Comparison of ENCODE assay signal across 21 cellular contexts in genomic region chr11:111798279-111798678, GRCh38.
"Had no signal": no experiment of that assay in that cellular context is flagged by ENCODE, and none has a peak within 500 bp of the region (broad histone marks: within the 10 kb centered on the region; RNA-seq: fewer than 3 reads in every experiment).

No MANE protein-coding gene starts in this region.

- H3K4me3 Mint-ChIP-seq: activated CD4-positive, alpha-beta memory T cell treated with anti-CD3 and anti-CD28 coated beads, Interleukin-2, amount 10 ng/mL, durations not matched to agents 7 days and 5 days; activated CD8-positive, alpha-beta memory T cell treated with anti-CD3 and anti-CD28 coated beads, Interleukin-2, amount 10 ng/mL, durations not matched to agents 7 days and 5 days; mesothelial cell of epicardium; nephron; stimulated activated naive CD8-positive, alpha-beta T cell treated with anti-CD3 and anti-CD28 coated beads, Interleukin-15, Interleukin-2, amounts not matched to agents 100 ng/mL and 50 ng/mL, for 24 hours had no signal

- H3K36me3 ChIP-seq: brain microvascular endothelial cell, prostate gland had no signal

- ATAC-seq: activated CD8-positive, alpha-beta memory T cell treated with anti-CD3 and anti-CD28 coated beads, Interleukin-2, amount 10 ng/mL, durations not matched to agents 7 days and 5 days; lower lobe of right lung had no signal

- FAIRE-seq: colon had no signal

- H3K27me3 ChIP-seq: brain microvascular endothelial cell, dorsolateral prefrontal cortex, right atrium auricular region, suprapubic skin, vagina had no signal

- H3K27me3 Mint-ChIP-seq: activated CD4-positive, alpha-beta memory T cell treated with anti-CD3 and anti-CD28 coated beads, Interleukin-2, amount 10 ng/mL, durations not matched to agents 7 days and 5 days; activated CD8-positive, alpha-beta memory T cell treated with anti-CD3 and anti-CD28 coated beads, Interleukin-2, amount 10 ng/mL, durations not matched to agents 7 days and 5 days; stimulated activated naive CD8-positive, alpha-beta T cell treated with anti-CD3 and anti-CD28 coated beads, Interleukin-15, Interleukin-2, amounts not matched to agents 100 ng/mL and 50 ng/mL, for 24 hours had no signal

- H3K27ac ChIP-seq: brain microvascular endothelial cell, lower lobe of right lung, prostate gland, suprapubic skin, vagina had no signal

- DNase-seq: activated CD4-positive, alpha-beta memory T cell treated with anti-CD3 and anti-CD28 coated beads, Interleukin-2, amount 10 ng/mL, durations not matched to agents 7 days and 5 days; activated CD4-positive, alpha-beta T cell treated with anti-CD3 and anti-CD28 coated beads for 48 hours; activated CD4-positive, CD25-positive, alpha-beta regulatory T cell; activated CD8-positive, alpha-beta memory T cell treated with anti-CD3 and anti-CD28 coated beads, Interleukin-2, amount 10 ng/mL, durations not matched to agents 7 days and 5 days; activated naive CD4-positive, alpha-beta T cell treated with Interleukin-2 at 50 U/mL for 16 hours; brain microvascular endothelial cell; central memory CD4-positive, alpha-beta T cell; dorsolateral prefrontal cortex; lower lobe of right lung; nucleus accumbens; T1000 had no signal

- H3K4me3 ChIP-seq: dorsolateral prefrontal cortex, lower lobe of right lung, prostate gland, right atrium auricular region, skin epidermis, suprapubic skin, vagina had no signal

- H3K9me3 ChIP-seq: lower lobe of right lung, prostate gland, right atrium auricular region, suprapubic skin, vagina had no signal

- H3K27ac Mint-ChIP-seq: activated CD4-positive, alpha-beta memory T cell treated with anti-CD3 and anti-CD28 coated beads, Interleukin-2, amount 10 ng/mL, durations not matched to agents 7 days and 5 days; activated CD8-positive, alpha-beta memory T cell treated with anti-CD3 and anti-CD28 coated beads, Interleukin-2, amount 10 ng/mL, durations not matched to agents 7 days and 5 days; activated T-helper 2 cell treated with anti-CD3 and anti-CD28 coated beads, Interferon-gamma antibody, Interleukin-2, Interleukin-4, amounts not matched to agents 10 μg/mL and 5 μg/mL and 100 μg/mL, durations not matched to agents 14 hours and 24 hours and 36 hours; mesothelial cell of epicardium; nephron; stimulated activated naive CD8-positive, alpha-beta T cell treated with anti-CD3 and anti-CD28 coated beads, Interleukin-15, Interleukin-2, amounts not matched to agents 100 ng/mL and 50 ng/mL, for 24 hours had no signal

- H3K4me1 ChIP-seq: lower lobe of right lung, prostate gland had no signal

- H3K9me3 Mint-ChIP-seq: activated CD4-positive, alpha-beta memory T cell treated with anti-CD3 and anti-CD28 coated beads, Interleukin-2, amount 10 ng/mL, durations not matched to agents 7 days and 5 days; activated T-helper 2 cell treated with anti-CD3 and anti-CD28 coated beads, Interferon-gamma antibody, Interleukin-2, Interleukin-4, amounts not matched to agents 10 μg/mL and 5 μg/mL and 100 μg/mL, durations not matched to agents 14 hours and 24 hours and 36 hours; stimulated activated naive CD8-positive, alpha-beta T cell treated with anti-CD3 and anti-CD28 coated beads, Interleukin-15, Interleukin-2, amounts not matched to agents 100 ng/mL and 50 ng/mL, for 24 hours had no signal

- H3K4me1 Mint-ChIP-seq: activated CD8-positive, alpha-beta memory T cell treated with anti-CD3 and anti-CD28 coated beads, Interleukin-2, amount 10 ng/mL, durations not matched to agents 7 days and 5 days; nephron had no signal
